Comparison of ENCODE assay signal across 22 cellular contexts in genomic region chr11:65535102-65535501, GRCh38.
"Had no signal": no experiment of that assay in that cellular context is flagged by ENCODE, and none has a peak within 500 bp of the region (broad histone marks: within the 10 kb centered on the region; RNA-seq: fewer than 3 reads in every experiment).

No MANE protein-coding gene starts in this region.

- DNase-seq: effector memory CD4-positive, alpha-beta T cell; heart left ventricle; hippocampal formation; left colon; mesendoderm; naive B cell; posterior cingulate gyrus; stimulated activated CD4-positive, alpha-beta T cell treated with anti-CD3 and anti-CD28 coated beads, Interleukin-2, amount 100 ng/mL, for 48 hours; stimulated activated CD8-positive, alpha-beta memory T cell treated with anti-CD3 and anti-CD28 coated beads, Interleukin-4, amount 100 ng/mL, for 48 hours; stimulated activated naive CD8-positive, alpha-beta T cell treated with anti-CD3 and anti-CD28 coated beads, Interleukin-15, amount 100 ng/mL, for 72 hours; testis; upper lobe of right lung had no signal

- H3K36me3 Mint-ChIP-seq: naive B cell had no signal

- H3K27ac ChIP-seq: heart left ventricle, neutrophil, right atrium auricular region, testis, upper lobe of right lung, vagina had no signal

- H3K27me3 Mint-ChIP-seq: naive B cell; stimulated activated memory B cell treated with anti-CD40 and anti-IgM and Interleukin-4, amounts not matched to agents 10 μg/mL and 1 μg/mL and 100 μg/mL, for 72 hours; stimulated activated naive CD8-positive, alpha-beta T cell treated with anti-CD3 and anti-CD28 coated beads, Interleukin-15, amount 100 ng/mL, for 72 hours had no signal

- H3K4me2 ChIP-seq: smooth muscle cell had no signal

- H3K27ac Mint-ChIP-seq: nephron; stimulated activated memory B cell treated with anti-CD40 and anti-IgM and Interleukin-4, amounts not matched to agents 10 μg/mL and 1 μg/mL and 100 μg/mL, for 72 hours had no signal

- ATAC-seq: esophagus mucosa; heart left ventricle; left colon; left ventricle myocardium superior; stimulated activated memory B cell treated with anti-CD40 and anti-IgM and Interleukin-4, amounts not matched to agents 10 μg/mL and 1 μg/mL and 100 μg/mL, for 72 hours; stimulated activated naive CD8-positive, alpha-beta T cell treated with anti-CD3 and anti-CD28 coated beads, Interleukin-15, amount 100 ng/mL, for 72 hours; upper lobe of right lung had no signal

- H3K4me3 ChIP-seq: heart left ventricle, lung, right atrium auricular region, smooth muscle cell, testis, tibial nerve, upper lobe of right lung, vagina had no signal

- H3K27me3 ChIP-seq: heart left ventricle, neutrophil, right atrium auricular region, testis, tibial nerve, upper lobe of right lung, vagina had no signal

- H3K4me3 Mint-ChIP-seq: nephron; stimulated activated memory B cell treated with anti-CD40 and anti-IgM and Interleukin-4, amounts not matched to agents 10 μg/mL and 1 μg/mL and 100 μg/mL, for 72 hours; stimulated activated naive CD8-positive, alpha-beta T cell treated with anti-CD3 and anti-CD28 coated beads, Interleukin-15, amount 100 ng/mL, for 72 hours had no signal

- H3K9me3 ChIP-seq: heart left ventricle, neutrophil, right atrium auricular region, testis, tibial nerve, upper lobe of right lung, vagina had no signal

- H3K9me3 Mint-ChIP-seq: naive B cell; nephron; stimulated activated memory B cell treated with anti-CD40 and anti-IgM and Interleukin-4, amounts not matched to agents 10 μg/mL and 1 μg/mL and 100 μg/mL, for 72 hours; stimulated activated naive CD8-positive, alpha-beta T cell treated with anti-CD3 and anti-CD28 coated beads, Interleukin-15, amount 100 ng/mL, for 72 hours had no signal
